In genomic region chr5:9894571-9895304, GRCh38 we compare ENCODE assay signal across 19 cellular contexts.
"Had no signal": no experiment of that assay in that cellular context is flagged by ENCODE, and none has a peak within 500 bp of the region (broad histone marks: within the 10 kb centered on the region; RNA-seq: fewer than 3 reads in every experiment).

No MANE protein-coding gene starts in this region.

- H3K27me3 Mint-ChIP-seq: activated naive CD4-positive, alpha-beta T cell treated with anti-CD3 and anti-CD28 coated beads, Interleukin-2, amount 50 U/mL, for 24 hours; central memory CD8-positive, alpha-beta T cell; naive B cell had no signal

- H3K27me3 ChIP-seq: ascending aorta, colonic mucosa, heart left ventricle, sigmoid colon, testis, upper lobe of left lung had no signal

- H2AFZ ChIP-seq: parathyroid adenoma had no signal

- H3K36me3 Mint-ChIP-seq: activated naive CD4-positive, alpha-beta T cell treated with anti-CD3 and anti-CD28 coated beads, Interleukin-2, amount 50 U/mL, for 24 hours; immature natural killer cell; naive B cell; stimulated activated effector memory CD8-positive, alpha-beta T cell treated with anti-CD3 and anti-CD28 coated beads, Interleukin-12 subunit alpha, Interleukin-12 subunit beta, amount 100 ng/mL, for 72 hours had no signal

- ATAC-seq: heart left ventricle; left ventricle myocardium superior; stimulated activated effector memory CD8-positive, alpha-beta T cell treated with anti-CD3 and anti-CD28 coated beads, Interleukin-12 subunit alpha, Interleukin-12 subunit beta, amount 100 ng/mL, for 72 hours had no signal

- H3K27ac ChIP-seq: ascending aorta, colonic mucosa, heart left ventricle, parathyroid adenoma, sigmoid colon, testis, upper lobe of left lung, VCaP had no signal

- H3K27ac Mint-ChIP-seq: activated naive CD4-positive, alpha-beta T cell treated with anti-CD3 and anti-CD28 coated beads, Interleukin-2, amount 50 U/mL, for 24 hours; immature natural killer cell; naive B cell; stimulated activated effector memory CD8-positive, alpha-beta T cell treated with anti-CD3 and anti-CD28 coated beads, Interleukin-12 subunit alpha, Interleukin-12 subunit beta, amount 100 ng/mL, for 72 hours had no signal

- H3K9me3 Mint-ChIP-seq: stimulated activated effector memory CD8-positive, alpha-beta T cell treated with anti-CD3 and anti-CD28 coated beads, Interleukin-12 subunit alpha, Interleukin-12 subunit beta, amount 100 ng/mL, for 72 hours had no signal

- H3K4me1 ChIP-seq: ascending aorta, colonic mucosa, heart left ventricle, sigmoid colon, testis, upper lobe of left lung had no signal

- H3K4me1 Mint-ChIP-seq: activated naive CD4-positive, alpha-beta T cell treated with anti-CD3 and anti-CD28 coated beads, Interleukin-2, amount 50 U/mL, for 24 hours; central memory CD8-positive, alpha-beta T cell; immature natural killer cell; naive B cell; stimulated activated effector memory CD8-positive, alpha-beta T cell treated with anti-CD3 and anti-CD28 coated beads, Interleukin-12 subunit alpha, Interleukin-12 subunit beta, amount 100 ng/mL, for 72 hours had no signal

- H3K9me3 ChIP-seq: ascending aorta, colonic mucosa, sigmoid colon, testis, upper lobe of left lung had no signal

- DNase-seq: activated CD4-positive, alpha-beta T cell treated with anti-CD3 and anti-CD28 coated beads, Interleukin-2, amount 50 U/mL, for 4 hours; activated gamma-delta T cell; colonic mucosa; erythroblast; heart left ventricle; immature natural killer cell; left ventricle myocardium superior; naive B cell; sigmoid colon; stimulated activated CD4-positive, alpha-beta T cell treated with anti-CD3 and anti-CD28 coated beads, Interleukin-4, amount 100 ng/mL, for 24 hours; T-helper 2 cell; testis; upper lobe of left lung had no signal

- H3K79me2 ChIP-seq: parathyroid adenoma had no signal

- H3K4me3 Mint-ChIP-seq: activated naive CD4-positive, alpha-beta T cell treated with anti-CD3 and anti-CD28 coated beads, Interleukin-2, amount 50 U/mL, for 24 hours; central memory CD8-positive, alpha-beta T cell; immature natural killer cell; naive B cell; stimulated activated effector memory CD8-positive, alpha-beta T cell treated with anti-CD3 and anti-CD28 coated beads, Interleukin-12 subunit alpha, Interleukin-12 subunit beta, amount 100 ng/mL, for 72 hours had no signal

- H3K9ac ChIP-seq: parathyroid adenoma had no signal
